ENCODE assay signal across 27 cellular contexts in genomic region chr2:191221666-191222065, GRCh38.
"Had no signal": no experiment of that assay in that cellular context is flagged by ENCODE, and none has a peak within 500 bp of the region (broad histone marks: within the 10 kb centered on the region; RNA-seq: fewer than 3 reads in every experiment).

No MANE protein-coding gene starts in this region.

- DNase-seq: activated CD4-positive, alpha-beta memory T cell treated with anti-CD3 and anti-CD28 coated beads, Interleukin-2, amount 10 ng/mL, durations not matched to agents 7 days and 5 days; activated CD4-positive, alpha-beta T cell treated with anti-CD3 and anti-CD28 coated beads for 1 hour; activated CD4-positive, alpha-beta T cell treated with anti-CD3 and anti-CD28 coated beads, Interleukin-2, amount 10 ng/mL, durations not matched to agents 7 days and 5 days; activated CD8-positive, alpha-beta memory T cell treated with anti-CD3 and anti-CD28 coated beads, Interleukin-2, amount 50 U/mL, for 48 hours; activated gamma-delta T cell treated with Interleukin-2 at 50 U/mL for 16 hours; activated naive CD8-positive, alpha-beta T cell treated with anti-CD3 and anti-CD28 coated beads, Interleukin-2, amount 50 U/mL, for 24 hours; activated T-cell treated with anti-CD3 and anti-CD28 coated beads, Interleukin-2, amount 50 U/mL, for 24 hours; dorsolateral prefrontal cortex; effector memory CD4-positive, alpha-beta T cell; foreskin fibroblast; midbrain; naive thymus-derived CD8-positive, alpha-beta T cell; occipital lobe; psoas muscle; SK-N-SH; stimulated activated CD4-positive, alpha-beta T cell treated with anti-CD3 and anti-CD28 coated beads, Interleukin-12 subunit alpha, Interleukin-12 subunit beta, amount 100 ng/mL, for 4 hours; stimulated activated CD4-positive, alpha-beta T cell treated with anti-CD3 and anti-CD28 coated beads, Interleukin-4, amount 100 ng/mL, for 1 hour; stimulated activated naive CD8-positive, alpha-beta T cell treated with anti-CD3 and anti-CD28 coated beads, Interleukin-15, Interleukin-2, amounts not matched to agents 100 U/mL and 50 U/mL, for 24 hours; T-helper 17 cell; T1000; testis; transverse colon had no signal

- H2AFZ ChIP-seq: neural progenitor cell, parathyroid adenoma had no signal

- H3K79me2 ChIP-seq: parathyroid adenoma had no signal

- ATAC-seq: activated naive CD8-positive, alpha-beta T cell treated with anti-CD3 and anti-CD28 coated beads, Interleukin-2, amount 50 U/mL, for 24 hours; activated T-helper 17 cell treated with anti-CD3 and anti-CD28 coated beads, Interleukin-2, amount 50 U/mL, for 72 hours; naive thymus-derived CD8-positive, alpha-beta T cell; stimulated activated naive CD8-positive, alpha-beta T cell treated with anti-CD3 and anti-CD28 coated beads, Interleukin-15, Interleukin-2, amounts not matched to agents 100 U/mL and 50 U/mL, for 24 hours; T-helper 17 cell; WTC11 had no signal

- H3K9ac ChIP-seq: neural progenitor cell, parathyroid adenoma, SK-N-SH had no signal

- H3K9me3 ChIP-seq: psoas muscle, SK-N-SH, testis, transverse colon had no signal

- H3K27ac ChIP-seq: coronary artery, neural progenitor cell, parathyroid adenoma, psoas muscle, testis, transverse colon had no signal

- H3K4me2 ChIP-seq: neural progenitor cell, SK-N-SH had no signal

- H3K4me3 ChIP-seq: coronary artery, dorsolateral prefrontal cortex, neural progenitor cell, psoas muscle, testis, transverse colon had no signal

- H3K4me1 ChIP-seq: neural progenitor cell, parathyroid adenoma, psoas muscle, testis had no signal

- H3K27me3 ChIP-seq: neural progenitor cell, testis, transverse colon had no signal

- H3K36me3 ChIP-seq: neural progenitor cell, transverse colon had no signal
